11 cellular contexts compared by ENCODE assay signal in the genomic region with DNA sequence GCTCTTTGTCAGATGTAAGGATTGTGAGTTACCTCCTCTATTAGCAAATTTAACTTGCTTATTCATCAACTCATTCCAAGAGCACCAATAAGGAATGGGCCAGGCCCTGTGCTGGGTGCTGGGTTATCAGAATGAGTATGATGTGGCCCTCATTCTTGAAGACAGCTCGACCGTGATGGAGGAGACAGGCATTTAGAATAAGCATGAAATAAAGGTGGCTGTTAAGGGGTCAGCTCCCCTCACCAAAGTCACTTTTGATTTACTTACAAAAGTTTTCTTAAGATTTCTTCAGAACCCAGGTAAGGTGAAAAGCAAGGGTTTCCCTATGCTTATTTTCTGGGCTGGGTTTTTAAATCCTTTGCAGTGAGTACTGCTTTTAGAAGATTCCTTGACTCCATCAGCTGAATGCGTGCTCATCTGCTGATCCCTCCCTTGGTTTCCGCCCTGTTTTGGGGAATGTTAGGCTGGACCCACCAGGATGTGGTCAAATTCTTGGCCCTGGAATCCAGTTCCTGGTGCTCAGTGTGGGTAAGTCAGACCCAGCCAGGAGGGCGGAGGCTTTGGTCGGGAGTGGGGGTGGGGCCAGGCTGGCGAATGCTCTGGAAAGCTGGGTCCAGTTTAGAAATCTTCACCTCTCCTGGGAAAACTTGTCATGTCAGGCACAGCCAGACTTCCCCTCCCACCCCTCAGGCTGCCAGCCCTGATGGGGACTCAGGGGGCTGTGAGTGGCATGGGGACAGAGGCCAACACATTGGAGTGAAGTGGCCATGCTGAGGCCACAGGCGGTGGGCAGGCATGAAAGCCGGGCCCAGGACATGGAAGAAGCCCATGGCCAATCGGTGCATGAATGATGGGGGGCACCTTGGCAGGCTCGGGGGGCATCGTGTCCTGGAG. TPM values are rescaled to one million over a fixed set of nuclear protein-coding genes. Genes with fewer than 3 reads are reported as not detected.
A peak's percentile ranks its signal among the peaks of the same experiment; 100 is the strongest.
DNase-seq lines count a peak whose midpoint lies in the region; TF ChIP-seq lines count a peak whose summit lies in the region.
"Had no signal": no experiment of that assay in that cellular context is flagged by ENCODE, and none has a peak within 500 bp of the region (broad histone marks: within the 10 kb centered on the region; RNA-seq: fewer than 3 reads in every experiment).

No MANE protein-coding gene starts in this region.

- H3K4ac ChIP-seq in trophoblast cell (ENCODE audit: low read depth, low read length) = peak overlapping the region; percentile 47

- H2BK5ac ChIP-seq in trophoblast cell (ENCODE audit: low read depth, low read length, poor library complexity) = peak overlapping the region; percentile 19

- peak overlapping the region; percentile 72 for H4K91ac ChIP-seq in trophoblast cell (ENCODE audit: low read depth, low read length)

- H3K36me3 Mint-ChIP-seq in activated naive CD8-positive, alpha-beta T cell treated with anti-CD3 and anti-CD28 coated beads for 36 hours = no peaks in the 10 kb centered on the region

- intact Hi-C loops in esophagus squamous epithelium (cut with DNase I) = no loop called here

- H3K9me3 Mint-ChIP-seq in activated naive CD8-positive, alpha-beta T cell treated with anti-CD3 and anti-CD28 coated beads for 36 hours = peaks cover 7% of the 10 kb centered on the region

- no peak overlapping the region for H3K9ac ChIP-seq in trophoblast cell (ENCODE audit: low read length)

- peaks cover 14% of the 10 kb centered on the region for H3K27me3 Mint-ChIP-seq in activated naive CD8-positive, alpha-beta T cell treated with anti-CD3 and anti-CD28 coated beads for 36 hours

- H3K14ac ChIP-seq in trophoblast cell (ENCODE audit: low read length) = peak overlapping the region; percentile 52

- peak overlapping the region; percentile 28 for H2BK120ac ChIP-seq in trophoblast cell (ENCODE audit: insufficient read depth, low read length, poor library complexity)

- 76 to 77% methylated on average over 4 to 6 of the region's 12 CpGs for WGBS in esophagus squamous epithelium, 2 donors
- WGBS in trophoblast cell (ENCODE audit: extremely low coverage, insufficient coverage, insufficient read length) = no CpG with 5 or more reads among the region's 12 CpGs

- H3K27me3 ChIP-seq in SJCRH30 = no peaks in the 10 kb centered on the region
- peaks cover 0 to 7% (median 0%) of the 10 kb centered on the region in 4 donors for H3K27me3 ChIP-seq in esophagus squamous epithelium
- no peaks in the 10 kb centered on the region for H3K27me3 ChIP-seq in trophoblast cell (ENCODE audit: insufficient read depth, low read length)
- H3K27me3 ChIP-seq: body of pancreas had no signal

- no peak for TF ChIP-seq POLR2A in esophagus squamous epithelium (IDR thresholded peaks at IDR 0.05)

- peak overlapping the region; percentile 19 for H3K27ac ChIP-seq in SJCRH30
- H3K27ac ChIP-seq in esophagus squamous epithelium = peak overlapping the region; percentile 53 to 89 (median 82)
- peak overlapping the region; percentile 52 for H3K27ac ChIP-seq in trophoblast cell (ENCODE audit: low read depth, low read length)
- H3K27ac ChIP-seq: body of pancreas had no signal

- H2BK12ac ChIP-seq in trophoblast cell (ENCODE audit: low read length) = peak overlapping the region; percentile 64

- H3K79me2 ChIP-seq in trophoblast cell (ENCODE audit: control insufficient read depth, insufficient read depth, low read length, poor library complexity) = no peaks in the 10 kb centered on the region

- TF ChIP-seq CTCF in esophagus squamous epithelium (IDR thresholded peaks at IDR 0.05) = no peak

- H3K36me3 ChIP-seq in SJCRH30 (no peaks in the 10 kb centered on the region), esophagus squamous epithelium (no peaks in the 10 kb centered on the region), trophoblast cell (ENCODE audit: control insufficient read depth in 1 of 2, insufficient read depth in 2 of 2, low read length in 2 of 2) (no peaks in the 10 kb centered on the region)

- no peak overlapping the region for H3K23ac ChIP-seq in trophoblast cell (ENCODE audit: low read length)

- no peak overlapping the region for H3K4me3 Mint-ChIP-seq in activated naive CD8-positive, alpha-beta T cell treated with anti-CD3 and anti-CD28 coated beads for 36 hours
- H3K4me3 Mint-ChIP-seq: activated CD4-positive, alpha-beta T cell treated with anti-CD3 and anti-CD28 coated beads for 36 hours had no signal

- no peak overlapping the region for H3K4me2 ChIP-seq in trophoblast cell (ENCODE audit: low read length)

- no peak overlapping the region for H4K8ac ChIP-seq in trophoblast cell (ENCODE audit: low read depth, low read length)

- no peak overlapping the region for H2AFZ ChIP-seq in trophoblast cell (ENCODE audit: insufficient read depth, low read length, poor library complexity)

- peaks cover 6% of the 10 kb centered on the region for H3K79me1 ChIP-seq in trophoblast cell (ENCODE audit: low read length)

- H4K12ac ChIP-seq in trophoblast cell (ENCODE audit: low read depth, low read length) = no peak overlapping the region

- no peak overlapping the region for H3K27ac Mint-ChIP-seq in activated naive CD8-positive, alpha-beta T cell treated with anti-CD3 and anti-CD28 coated beads for 36 hours
- H3K27ac Mint-ChIP-seq: activated CD4-positive, alpha-beta T cell treated with anti-CD3 and anti-CD28 coated beads for 36 hours; progenitor cell of endocrine pancreas had no signal

- peak overlapping the region; percentile 6 for H2AK5ac ChIP-seq in trophoblast cell (ENCODE audit: low read length)

- H3K18ac ChIP-seq in trophoblast cell (ENCODE audit: low read length) = peak overlapping the region; percentile 25

- H3K4me1 Mint-ChIP-seq in activated naive CD8-positive, alpha-beta T cell treated with anti-CD3 and anti-CD28 coated beads for 36 hours = peaks cover 15% of the 10 kb centered on the region

- DNase-seq in ELR (ENCODE audit: low read depth) (peak; percentile 95), SJCRH30 (peak; percentile 79 to 84), esophagus squamous epithelium (lab: John Stamatoyannopoulos, UW) (no peak), trophoblast cell (peak; percentile 91 to 96), NCI-H2029 (lab: John Stamatoyannopoulos, UW) (no peak), NCI-H2171 treated with DMSO at 0.1 percent for 48 hours (lab: John Stamatoyannopoulos, UW) (no peak)
- no peak for DNase-seq in activated naive CD4-positive, alpha-beta T cell treated with Interleukin-2 at 50 U/mL for 16 hours
- no peak for DNase-seq in activated naive CD8-positive, alpha-beta T cell treated with anti-CD3 and anti-CD28 coated beads for 36 hours
- DNase-seq: activated CD4-positive, alpha-beta T cell treated with anti-CD3 and anti-CD28 coated beads for 36 hours; body of pancreas had no signal

- 0 out of 2 replicates have a peak, but pooled peaks cover 5% of the 10 kb centered on the region for H3K9me3 ChIP-seq in SJCRH30 (replicated peaks)
- H3K9me3 ChIP-seq in esophagus squamous epithelium = no peaks in the 10 kb centered on the region
- H3K9me3 ChIP-seq in trophoblast cell (ENCODE audit: insufficient read depth, low read depth, low read length) = no peaks in the 10 kb centered on the region
- H3K9me3 ChIP-seq: body of pancreas had no signal

- H3K4me3 ChIP-seq in SJCRH30 (no peak overlapping the region), esophagus squamous epithelium (no peak overlapping the region), trophoblast cell (ENCODE audit: low read depth, low read length) (no peak overlapping the region)
- H3K4me3 ChIP-seq: body of pancreas had no signal

- H3K4me1 ChIP-seq in SJCRH30 (peaks cover 18% of the 10 kb centered on the region), esophagus squamous epithelium (peaks cover 9 to 78% (median 30%) of the 10 kb centered on the region in 3 donors), trophoblast cell (ENCODE audit: control insufficient read depth in 1 of 2, insufficient read depth in 2 of 2, low read length in 2 of 2) (peaks cover 6 to 17% of the 10 kb centered on the region in 2 experiments)
- H3K4me1 ChIP-seq: body of pancreas had no signal

RNA-seq across cellular contexts. Expression of gene PADI1, which starts 15.0 kb away (rescaled TPM):
- 0.06 and 0.20 TPM in 2 replicates for total RNA-seq in SJCRH30 (2014; rRNA removed; shearing (Covaris generic))
- 100 to 1,000 TPM in 2 of 4 donors, 10 to 100 TPM in 2; 45.3 to 121 (median 75.1) TPM for total RNA-seq in esophagus squamous epithelium
- 0.44 and 0.59 TPM in 2 replicates for polyA plus RNA-seq in trophoblast cell (2013)
- total RNA-seq in activated naive CD8-positive, alpha-beta T cell treated with anti-CD3 and anti-CD28 coated beads for 36 hours = not detected
- total RNA-seq: activated CD4-positive, alpha-beta T cell treated with anti-CD3 and anti-CD28 coated beads for 36 hours; body of pancreas; progenitor cell of endocrine pancreas had no signal

RNA-seq across cellular contexts. Expression of gene PADI3, which starts 59.0 kb away (rescaled TPM):
- total RNA-seq in SJCRH30 (2014; rRNA removed; shearing (Covaris generic)) = 6.1 and 6.8 TPM in 2 replicates
- total RNA-seq in esophagus squamous epithelium = 1 to 10 TPM in 3 of 4 donors, under 1 TPM in 1; 0.64 to 9.9 (median 2.3) TPM
- polyA plus RNA-seq in trophoblast cell (2013) = not detected in 2 replicates
- not detected for total RNA-seq in activated naive CD8-positive, alpha-beta T cell treated with anti-CD3 and anti-CD28 coated beads for 36 hours
- total RNA-seq: activated CD4-positive, alpha-beta T cell treated with anti-CD3 and anti-CD28 coated beads for 36 hours; body of pancreas; progenitor cell of endocrine pancreas had no signal

Comparison
In these comparisons a context has a peak if more than half of its experiments do, and no peak if none do; other contexts are left out.
1. DNase-seq: peak in ELR (single experiment), SJCRH30 (2 of 2) and trophoblast cell (2 of 2); none in esophagus squamous epithelium (single experiment), NCI-H2029 (single experiment), activated naive CD4-positive, alpha-beta T cell treated with Interleukin-2 at 50 U/mL for 16 hours (single experiment), activated naive CD8-positive, alpha-beta T cell treated with anti-CD3 and anti-CD28 coated beads for 36 hours (single experiment) and NCI-H2171 treated with DMSO at 0.1 percent for 48 hours (single experiment).
2. H3K27ac ChIP-seq: peak in every context shown above with its lines; median percentile 82 in esophagus squamous epithelium; 52 in trophoblast cell; 19 in SJCRH30.
3. RNA of gene PADI1, which starts 15.0 kb away (total RNA-seq): 45.3 to 121 TPM in esophagus squamous epithelium; 0.06 to 0.20 TPM in SJCRH30 and not detected in activated naive CD8-positive, alpha-beta T cell treated with anti-CD3 and anti-CD28 coated beads for 36 hours; every median in the first group is over 10 times any median in the second.